Comparison of ENCODE assay signal across 2 cellular contexts in genomic region chr19:57436392-57436791, GRCh38.
A peak's percentile ranks its signal among the peaks of the same experiment; 100 is the strongest.
TF ChIP-seq lines count a peak whose summit lies in the region.

No MANE protein-coding gene starts in this region.

TF ChIP-seq in IMR-90, 13 proteins besides CTCF, POLR2A, EP300 and RAD21:
- no peak for TF ChIP-seq RCOR1 (IDR thresholded peaks at IDR 0.05; ENCODE audit: insufficient replicate concordance, low read length)
- TF ChIP-seq CEBPB (IDR thresholded peaks at IDR 0.05; ENCODE audit: low read depth, low read length): no peak
- TF ChIP-seq MXI1 (IDR thresholded peaks at IDR 0.05; ENCODE audit: borderline replicate concordance, low read depth, low read length): no peak
- no peak for TF ChIP-seq NFE2L2 (IDR thresholded peaks at IDR 0.05; ENCODE audit: low read depth, low read length)
- no peak for TF ChIP-seq BHLHE40 (IDR thresholded peaks at IDR 0.05; ENCODE audit: low read depth, low read length)
- TF ChIP-seq FOS (IDR thresholded peaks at IDR 0.05; ENCODE audit: low read depth, low read length): no peak
- TF ChIP-seq RFX5 (IDR thresholded peaks at IDR 0.05; ENCODE audit: low read depth, low read length): no peak
- no peak for TF ChIP-seq MAFK (IDR thresholded peaks at IDR 0.05; ENCODE audit: low read depth, low read length)
- TF ChIP-seq CHD1 (IDR thresholded peaks at IDR 0.05; ENCODE audit: low read depth, low read length): no peak
- no peak for TF ChIP-seq SMC3 (IDR thresholded peaks at IDR 0.05; ENCODE audit: low read depth, low read length)
- TF ChIP-seq USF2 (IDR thresholded peaks at IDR 0.05; ENCODE audit: low read depth, low read length): no peak
- TF ChIP-seq MAZ (IDR thresholded peaks at IDR 0.05; ENCODE audit: borderline replicate concordance, low read depth, low read length): no peak
- no peak for TF ChIP-seq ELK1 (IDR thresholded peaks at IDR 0.05; ENCODE audit: borderline replicate concordance, low read depth, low read length)

TF ChIP-seq in K562, 482 proteins besides CTCF, POLR2A, EP300 and RAD21:
- TF ChIP-seq MNT (conservative IDR thresholded peaks at IDR 0.05) (0 out of 4 replicates have a peak, but pooled peaks of 1 of the 2 experiments have one; percentile 15), ATF7 (IDR thresholded peaks at IDR 0.05) (no peak), ATF2 (CRISPR knock-in tag; IDR thresholded peaks at IDR 0.05) (no peak), RCOR1 (IDR thresholded peaks at IDR 0.05; ENCODE audit: borderline replicate concordance in 1 of 2, low read depth in 2 of 2, low read length in 2 of 2) (peak in 1 of 2 experiments; percentile 54; a peak in 1 of 4 replicates), MXI1 (IDR thresholded peaks at IDR 0.05; ENCODE audit: low read depth, low read length) (0 out of 2 replicates have a peak, but pooled peaks have one; percentile 19), TFAP4 (CRISPR knock-in tag; IDR thresholded peaks at IDR 0.05; ENCODE audit: borderline replicate concordance) (peak; percentile 46), CBFA2T3 (IDR thresholded peaks at IDR 0.05) (peak; percentile 67), EWSR1 (IDR thresholded peaks at IDR 0.05; ENCODE audit: borderline replicate concordance, low read depth, partially characterized antibody) (no peak), BRCA1 (IDR thresholded peaks at IDR 0.05) (no peak), BRCA1 (CRISPR knock-in tag; IDR thresholded peaks at IDR 0.05) (no peak), ZNF584 (CRISPR knock-in tag; IDR thresholded peaks at IDR 0.05; ENCODE audit: low read depth) (no peak), CBFA2T2 (conservative IDR thresholded peaks at IDR 0.05) (peak; percentile 43; the same call in 1 of the 2 replicates), TCF7 (IDR thresholded peaks at IDR 0.05; ENCODE audit: borderline replicate concordance) (no peak)
